Comparison of ENCODE assay signal across 1 cellular context in the genomic region with DNA sequence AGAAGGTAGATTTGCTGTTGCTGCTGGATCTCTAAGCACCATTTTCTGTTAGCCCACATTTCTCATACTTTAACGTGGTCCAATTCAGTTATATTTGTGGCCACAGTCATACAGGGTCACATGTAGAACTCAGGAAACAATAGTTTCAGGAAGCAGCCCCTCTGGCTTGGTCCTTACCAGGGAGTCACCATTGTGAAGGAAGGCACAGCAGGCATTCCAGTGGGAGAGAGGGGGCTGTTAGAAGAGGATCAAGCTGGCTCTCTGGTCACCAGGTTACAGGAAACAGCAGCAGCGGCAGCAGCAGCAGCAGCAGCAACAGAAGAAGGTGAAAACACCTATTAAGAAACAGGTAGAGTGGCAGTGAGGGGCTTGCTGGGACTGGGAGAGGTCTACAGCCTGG.
TF ChIP-seq lines count a peak whose summit lies in the region.

No MANE protein-coding gene starts in this region.

TF ChIP-seq in GM23338, 12 proteins besides CTCF, POLR2A, EP300 and RAD21 (continued from another document):
- TF ChIP-seq, protein P1, sequence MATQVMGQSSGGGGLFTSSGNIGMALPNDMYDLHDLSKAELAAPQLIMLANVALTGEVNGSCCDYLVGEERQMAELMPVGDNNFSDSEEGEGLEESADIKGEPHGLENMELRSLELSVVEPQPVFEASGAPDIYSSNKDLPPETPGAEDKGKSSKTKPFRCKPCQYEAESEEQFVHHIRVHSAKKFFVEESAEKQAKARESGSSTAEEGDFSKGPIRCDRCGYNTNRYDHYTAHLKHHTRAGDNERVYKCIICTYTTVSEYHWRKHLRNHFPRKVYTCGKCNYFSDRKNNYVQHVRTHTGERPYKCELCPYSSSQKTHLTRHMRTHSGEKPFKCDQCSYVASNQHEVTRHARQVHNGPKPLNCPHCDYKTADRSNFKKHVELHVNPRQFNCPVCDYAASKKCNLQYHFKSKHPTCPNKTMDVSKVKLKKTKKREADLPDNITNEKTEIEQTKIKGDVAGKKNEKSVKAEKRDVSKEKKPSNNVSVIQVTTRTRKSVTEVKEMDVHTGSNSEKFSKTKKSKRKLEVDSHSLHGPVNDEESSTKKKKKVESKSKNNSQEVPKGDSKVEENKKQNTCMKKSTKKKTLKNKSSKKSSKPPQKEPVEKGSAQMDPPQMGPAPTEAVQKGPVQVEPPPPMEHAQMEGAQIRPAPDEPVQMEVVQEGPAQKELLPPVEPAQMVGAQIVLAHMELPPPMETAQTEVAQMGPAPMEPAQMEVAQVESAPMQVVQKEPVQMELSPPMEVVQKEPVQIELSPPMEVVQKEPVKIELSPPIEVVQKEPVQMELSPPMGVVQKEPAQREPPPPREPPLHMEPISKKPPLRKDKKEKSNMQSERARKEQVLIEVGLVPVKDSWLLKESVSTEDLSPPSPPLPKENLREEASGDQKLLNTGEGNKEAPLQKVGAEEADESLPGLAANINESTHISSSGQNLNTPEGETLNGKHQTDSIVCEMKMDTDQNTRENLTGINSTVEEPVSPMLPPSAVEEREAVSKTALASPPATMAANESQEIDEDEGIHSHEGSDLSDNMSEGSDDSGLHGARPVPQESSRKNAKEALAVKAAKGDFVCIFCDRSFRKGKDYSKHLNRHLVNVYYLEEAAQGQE (IDR thresholded peaks at IDR 0.05; ENCODE audit: unreplicated experiment), result no peak
- TF ChIP-seq STAT1 (IDR thresholded peaks at IDR 0.05; ENCODE audit: unreplicated experiment), result no peak
- no peak for TF ChIP-seq ZNF114 (CRISPR knock-in tag; IDR thresholded peaks at IDR 0.05)
- TF ChIP-seq CREB1 (CRISPR knock-in tag; IDR thresholded peaks at IDR 0.05; ENCODE audit: low read depth), result no peak
- TF ChIP-seq, protein P2, sequence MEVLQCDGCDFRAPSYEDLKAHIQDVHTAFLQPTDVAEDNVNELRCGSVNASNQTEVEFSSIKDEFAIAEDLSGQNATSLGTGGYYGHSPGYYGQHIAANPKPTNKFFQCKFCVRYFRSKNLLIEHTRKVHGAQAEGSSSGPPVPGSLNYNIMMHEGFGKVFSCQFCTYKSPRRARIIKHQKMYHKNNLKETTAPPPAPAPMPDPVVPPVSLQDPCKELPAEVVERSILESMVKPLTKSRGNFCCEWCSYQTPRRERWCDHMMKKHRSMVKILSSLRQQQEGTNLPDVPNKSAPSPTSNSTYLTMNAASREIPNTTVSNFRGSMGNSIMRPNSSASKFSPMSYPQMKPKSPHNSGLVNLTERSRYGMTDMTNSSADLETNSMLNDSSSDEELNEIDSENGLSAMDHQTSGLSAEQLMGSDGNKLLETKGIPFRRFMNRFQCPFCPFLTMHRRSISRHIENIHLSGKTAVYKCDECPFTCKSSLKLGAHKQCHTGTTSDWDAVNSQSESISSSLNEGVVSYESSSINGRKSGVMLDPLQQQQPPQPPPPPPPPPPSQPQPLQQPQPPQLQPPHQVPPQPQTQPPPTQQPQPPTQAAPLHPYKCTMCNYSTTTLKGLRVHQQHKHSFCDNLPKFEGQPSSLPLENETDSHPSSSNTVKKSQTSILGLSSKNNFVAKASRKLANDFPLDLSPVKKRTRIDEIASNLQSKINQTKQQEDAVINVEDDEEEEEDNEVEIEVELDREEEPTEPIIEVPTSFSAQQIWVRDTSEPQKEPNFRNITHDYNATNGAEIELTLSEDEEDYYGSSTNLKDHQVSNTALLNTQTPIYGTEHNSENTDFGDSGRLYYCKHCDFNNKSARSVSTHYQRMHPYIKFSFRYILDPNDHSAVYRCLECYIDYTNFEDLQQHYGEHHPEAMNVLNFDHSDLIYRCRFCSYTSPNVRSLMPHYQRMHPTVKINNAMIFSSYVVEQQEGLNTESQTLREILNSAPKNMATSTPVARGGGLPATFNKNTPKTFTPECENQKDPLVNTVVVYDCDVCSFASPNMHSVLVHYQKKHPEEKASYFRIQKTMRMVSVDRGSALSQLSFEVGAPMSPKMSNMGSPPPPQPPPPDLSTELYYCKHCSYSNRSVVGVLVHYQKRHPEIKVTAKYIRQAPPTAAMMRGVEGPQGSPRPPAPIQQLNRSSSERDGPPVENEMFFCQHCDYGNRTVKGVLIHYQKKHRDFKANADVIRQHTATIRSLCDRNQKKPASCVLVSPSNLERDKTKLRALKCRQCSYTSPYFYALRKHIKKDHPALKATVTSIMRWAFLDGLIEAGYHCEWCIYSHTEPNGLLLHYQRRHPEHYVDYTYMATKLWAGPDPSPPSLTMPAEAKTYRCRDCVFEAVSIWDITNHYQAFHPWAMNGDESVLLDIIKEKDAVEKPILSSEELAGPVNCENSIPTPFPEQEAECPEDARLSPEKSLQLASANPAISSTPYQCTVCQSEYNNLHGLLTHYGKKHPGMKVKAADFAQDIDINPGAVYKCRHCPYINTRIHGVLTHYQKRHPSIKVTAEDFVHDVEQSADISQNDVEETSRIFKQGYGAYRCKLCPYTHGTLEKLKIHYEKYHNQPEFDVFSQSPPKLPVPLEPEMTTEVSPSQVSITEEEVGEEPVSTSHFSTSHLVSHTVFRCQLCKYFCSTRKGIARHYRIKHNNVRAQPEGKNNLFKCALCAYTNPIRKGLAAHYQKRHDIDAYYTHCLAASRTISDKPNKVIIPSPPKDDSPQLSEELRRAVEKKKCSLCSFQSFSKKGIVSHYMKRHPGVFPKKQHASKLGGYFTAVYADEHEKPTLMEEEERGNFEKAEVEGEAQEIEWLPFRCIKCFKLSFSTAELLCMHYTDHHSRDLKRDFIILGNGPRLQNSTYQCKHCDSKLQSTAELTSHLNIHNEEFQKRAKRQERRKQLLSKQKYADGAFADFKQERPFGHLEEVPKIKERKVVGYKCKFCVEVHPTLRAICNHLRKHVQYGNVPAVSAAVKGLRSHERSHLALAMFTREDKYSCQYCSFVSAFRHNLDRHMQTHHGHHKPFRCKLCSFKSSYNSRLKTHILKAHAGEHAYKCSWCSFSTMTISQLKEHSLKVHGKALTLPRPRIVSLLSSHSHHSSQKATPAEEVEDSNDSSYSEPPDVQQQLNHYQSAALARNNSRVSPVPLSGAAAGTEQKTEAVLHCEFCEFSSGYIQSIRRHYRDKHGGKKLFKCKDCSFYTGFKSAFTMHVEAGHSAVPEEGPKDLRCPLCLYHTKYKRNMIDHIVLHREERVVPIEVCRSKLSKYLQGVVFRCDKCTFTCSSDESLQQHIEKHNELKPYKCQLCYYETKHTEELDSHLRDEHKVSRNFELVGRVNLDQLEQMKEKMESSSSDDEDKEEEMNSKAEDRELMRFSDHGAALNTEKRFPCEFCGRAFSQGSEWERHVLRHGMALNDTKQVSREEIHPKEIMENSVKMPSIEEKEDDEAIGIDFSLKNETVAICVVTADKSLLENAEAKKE (CRISPR knock-in tag; IDR thresholded peaks at IDR 0.05), result no peak
- no peak for TF ChIP-seq ZNF331 (CRISPR knock-in tag; IDR thresholded peaks at IDR 0.05; ENCODE audit: low read depth)
- TF ChIP-seq EZH2phosphoT487 (IDR thresholded peaks at IDR 0.05; ENCODE audit: unreplicated experiment), result no peak
- TF ChIP-seq, protein P3, sequence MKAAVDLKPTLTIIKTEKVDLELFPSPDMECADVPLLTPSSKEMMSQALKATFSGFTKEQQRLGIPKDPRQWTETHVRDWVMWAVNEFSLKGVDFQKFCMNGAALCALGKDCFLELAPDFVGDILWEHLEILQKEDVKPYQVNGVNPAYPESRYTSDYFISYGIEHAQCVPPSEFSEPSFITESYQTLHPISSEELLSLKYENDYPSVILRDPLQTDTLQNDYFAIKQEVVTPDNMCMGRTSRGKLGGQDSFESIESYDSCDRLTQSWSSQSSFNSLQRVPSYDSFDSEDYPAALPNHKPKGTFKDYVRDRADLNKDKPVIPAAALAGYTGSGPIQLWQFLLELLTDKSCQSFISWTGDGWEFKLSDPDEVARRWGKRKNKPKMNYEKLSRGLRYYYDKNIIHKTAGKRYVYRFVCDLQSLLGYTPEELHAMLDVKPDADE (IDR thresholded peaks at IDR 0.05), result no peak
- no peak for TF ChIP-seq POLR2AphosphoS5 (IDR thresholded peaks at IDR 0.05; ENCODE audit: low read depth)
TF ChIP-seq in GM23338: peak in this region for 0.
